In the genomic region with DNA sequence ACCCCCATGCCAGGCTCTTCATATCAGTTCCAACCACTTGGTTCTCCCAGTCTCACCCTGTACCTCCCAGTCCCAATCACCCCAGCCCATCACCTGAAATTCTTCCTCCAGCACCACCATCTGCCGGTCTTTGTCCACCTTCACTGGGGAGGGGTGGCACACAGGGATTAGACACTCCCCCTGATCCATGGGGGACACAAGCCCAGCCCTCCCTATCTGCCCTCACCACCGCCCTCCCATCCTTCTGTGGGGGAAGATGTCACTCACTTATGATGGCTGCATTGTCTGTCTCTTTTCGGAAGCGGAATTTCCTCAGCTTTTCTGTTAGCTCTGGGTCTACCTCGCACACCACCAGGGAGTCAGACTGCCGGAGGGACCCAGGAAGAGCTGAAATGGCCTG, we compare ENCODE assay signal across 8 cellular contexts. TPM values are rescaled to one million over a fixed set of nuclear protein-coding genes. Genes with fewer than 3 reads are reported as not detected.
DNase-seq lines count a peak whose midpoint lies in the region; ATAC-seq and TF ChIP-seq lines count a peak whose summit lies in the region.

No MANE protein-coding gene starts in this region.

- TF ChIP-seq POLR2A in heart left ventricle (IDR thresholded peaks at IDR 0.05), result no peak
- TF ChIP-seq POLR2A in right lobe of liver (IDR thresholded peaks at IDR 0.05), result no peak
- TF ChIP-seq POLR2A in uterus (IDR thresholded peaks at IDR 0.05), result no peak

- 41 to 63% (median 48%) methylated on average over 6 of the region's 6 CpGs for WGBS in heart left ventricle, 4 donors
- 34% methylated on average over 3 of the region's 6 CpGs for WGBS in right lobe of liver (ENCODE audit: insufficient coverage, low coverage, low lambda C conversion rate, missing lambda C conversion rate)

- intact Hi-C loops in heart left ventricle (cut with DNase I), result no loop called here
- intact Hi-C loops in cardiac septum (cut with DNase I), result no loop called here
- intact Hi-C loops in right lobe of liver (cut with DNase I), result no loop called here
- intact Hi-C loops in uterus (cut with DNase I; ENCODE audit: low total_unique reads), result no loop called here

- H3K27ac ChIP-seq in heart left ventricle, result peak overlapping the region; percentile 32 to 97 (median 70)
- peak overlapping the region; percentile 62 to 87 (median 78) for H3K27ac ChIP-seq in right lobe of liver
- H3K27ac ChIP-seq in uterus, result peak overlapping the region; percentile 54 to 61

- ATAC-seq in heart left ventricle, result peak in 3 of 4 donors; percentile 7 to 26 (median 13)
- ATAC-seq in right lobe of liver, result peak; percentile 20 to 39 (median 30)
- ATAC-seq in GM18873 (IDR thresholded peaks at IDR 0.05; ENCODE audit: low FRiP score, unreplicated experiment), result no peak

- peaks cover 0 to 13% (median 0%) of the 10 kb centered on the region in 9 donors for H3K36me3 ChIP-seq in heart left ventricle
- no peaks in the 10 kb centered on the region for H3K36me3 ChIP-seq in right lobe of liver
- no peaks in the 10 kb centered on the region for H3K36me3 ChIP-seq in uterus

- H3K4me1 ChIP-seq in heart left ventricle (peaks cover 0 to 47% (median 0%) of the 10 kb centered on the region in 12 donors), right lobe of liver (peaks cover 0 to 3% (median 0%) of the 10 kb centered on the region in 4 donors), uterus (no peaks in the 10 kb centered on the region)

- H3K9me3 ChIP-seq in heart left ventricle, result no peaks in the 10 kb centered on the region
- no peaks in the 10 kb centered on the region for H3K9me3 ChIP-seq in right lobe of liver
- H3K9me3 ChIP-seq in uterus, result no peaks in the 10 kb centered on the region

- H3K4me3 ChIP-seq in heart left ventricle (peak overlapping the region in 11 of 12 donors; percentile 22 to 71 (median 47)), right lobe of liver (peak overlapping the region; percentile 35 to 41 (median 36)), uterus (peak overlapping the region in 1 of 2 donors; percentile 13)

- no peak for TF ChIP-seq CTCF in heart left ventricle (IDR thresholded peaks at IDR 0.05)
- no peak for TF ChIP-seq CTCF in right lobe of liver (IDR thresholded peaks at IDR 0.05)
- no peak for TF ChIP-seq CTCF in uterus (IDR thresholded peaks at IDR 0.05)

- H3K27me3 ChIP-seq in heart left ventricle (no peaks in the 10 kb centered on the region), right lobe of liver (no peaks in the 10 kb centered on the region), uterus (no peaks in the 10 kb centered on the region)

- DNase-seq in heart left ventricle (no peak), cardiac septum (ENCODE audit: low spot score) (no peak), right lobe of liver (no peak), uterus (no peak), amygdala (lab: John Stamatoyannopoulos, UW) (no peak), HCEC 1CT (no peak)
- DNase-seq in activated CD4-positive, alpha-beta T cell treated with anti-CD3 and anti-CD28 coated beads, Interleukin-2, amount 50 U/mL, for 48 hours, result peak; percentile 37 to 51

RNA-seq across cellular contexts. Expression of gene GMFG, which starts 0.7 kb away (rescaled TPM):
- total RNA-seq in heart left ventricle (10 to 100 TPM in 8 of 9 donors, 1 to 10 TPM in 1; 6.4 to 93.3 (median 10.8) TPM), cardiac septum (17.5 TPM), right lobe of liver (10 to 100 TPM in 3 of 6 experiments, 1 to 10 TPM in 3; 2.8 to 23.8 (median 12.7) TPM), uterus (10 to 100 TPM; 10.4 to 43.0 (median 18.9) TPM)
- polyA plus RNA-seq in heart left ventricle, result 10 to 100 TPM; 16.8 to 18.7 TPM

RNA-seq across cellular contexts. Expression of gene SAMD4B, which starts 7.1 kb away (rescaled TPM):
- total RNA-seq in heart left ventricle (100 to 1,000 TPM in 1 of 9 donors, 10 to 100 TPM in 8; 34.9 to 101 (median 52.3) TPM), cardiac septum (65.8 TPM), right lobe of liver (10 to 100 TPM; 23.0 to 45.6 (median 31.6) TPM), uterus (100 to 1,000 TPM in 1 of 4 donors, 10 to 100 TPM in 3; 11.3 to 128 (median 58.6) TPM)
- polyA plus RNA-seq in heart left ventricle, result 10 to 100 TPM; 62.1 to 78.6 TPM

RNA-seq across cellular contexts. Expression of gene LRFN1, which starts 14.5 kb away (rescaled TPM):
- under 1 TPM in 8 of 9 donors, not detected in 1; 0.09 to 0.50 (median 0.28) TPM for total RNA-seq in heart left ventricle
- under 1 TPM; 0.14 to 0.34 TPM for polyA plus RNA-seq in heart left ventricle
- 0.27 TPM for total RNA-seq in cardiac septum
- under 1 TPM; 0.32 to 0.97 (median 0.61) TPM for total RNA-seq in right lobe of liver
- 1 to 10 TPM in 2 of 4 donors, not detected in 2; 1.4 to 4.7 TPM for total RNA-seq in uterus

RNA-seq across cellular contexts. Expression of gene IFNL1, which starts 39.0 kb away (rescaled TPM):
- total RNA-seq in heart left ventricle (not detected), cardiac septum (not detected), right lobe of liver (not detected), uterus (not detected)
- polyA plus RNA-seq in heart left ventricle, result not detected

RNA-seq across cellular contexts. Expression of gene PAF1, which starts 55.7 kb away (rescaled TPM):
- total RNA-seq in heart left ventricle, result 10 to 100 TPM; 32.8 to 75.7 (median 40.7) TPM
- 10 to 100 TPM; 32.5 to 61.1 TPM for polyA plus RNA-seq in heart left ventricle
- total RNA-seq in cardiac septum, result 38.0 TPM
- total RNA-seq in right lobe of liver, result 10 to 100 TPM; 18.6 to 34.9 (median 24.8) TPM
- total RNA-seq in uterus, result 10 to 100 TPM; 21.8 to 65.6 (median 33.7) TPM

Comparison
In these comparisons a context has a peak if more than half of its experiments do, and no peak if none do; other contexts are left out.
1. DNase-seq: peak in activated CD4-positive, alpha-beta T cell treated with anti-CD3 and anti-CD28 coated beads, Interleukin-2, amount 50 U/mL, for 48 hours (2 of 2); none in heart left ventricle (0 of 5), cardiac septum (single experiment), right lobe of liver (0 of 3), uterus (0 of 2), amygdala (0 of 56) and HCEC 1CT (single experiment).
2. Peak in every context shown above with its lines, with median percentiles within 50 percentile points of each other: H3K27ac ChIP-seq.